In genomic region chr7:65509368-65510186, GRCh38 we compare ENCODE assay signal across 8 cellular contexts.
A peak's percentile ranks its signal among the peaks of the same experiment; 100 is the strongest.
DNase-seq lines count a peak whose midpoint lies in the region; ATAC-seq, FAIRE-seq and TF ChIP-seq lines count a peak whose summit lies in the region.

No MANE protein-coding gene starts in this region.

- H3K27me3 ChIP-seq in BLaER1 treated with 17β-estradiol and CSF1 and Interleukin-3, amounts not matched to agents 10 nM and 100 nM, result peaks cover 34 to 51% (median 44%) of the 10 kb centered on the region in 11 experiments
- H3K27me3 ChIP-seq in Loucy (ENCODE audit: insufficient read depth, low read length, poor library complexity, severe bottlenecking) (peaks cover 21% of the 10 kb centered on the region), breast epithelium (peaks cover 3% of the 10 kb centered on the region in 2 donors), muscle layer of colon (ENCODE audit: control insufficient read depth in 1 of 2, insufficient read depth in 2 of 2, low read length in 2 of 2) (peaks cover 16 to 27% of the 10 kb centered on the region in 2 donors)

- peak overlapping the region; percentile 66 to 99 (median 92) for H3K4me2 ChIP-seq in BLaER1 treated with 17β-estradiol and CSF1 and Interleukin-3, amounts not matched to agents 10 nM and 100 nM
- H3K4me2 ChIP-seq in Loucy (ENCODE audit: low read depth, low read length, poor library complexity, severe bottlenecking), result peak overlapping the region; percentile 67

- peak overlapping the region in 10 of 11 experiments; percentile 44 to 82 (median 58); a peak in 20 of 22 replicates for H3K9ac ChIP-seq in BLaER1 treated with 17β-estradiol and CSF1 and Interleukin-3, amounts not matched to agents 10 nM and 100 nM
- peak overlapping the region; percentile 27 for H3K9ac ChIP-seq in Loucy (ENCODE audit: low read depth, low read length, poor library complexity, severe bottlenecking)
- no peak overlapping the region for H3K9ac ChIP-seq in muscle layer of colon (ENCODE audit: low read length)

- 0 out of 22 replicates have a peak overlapping the region, but pooled peaks of 1 of the 11 experiments have one; percentile 3 for H3K27ac ChIP-seq in BLaER1 treated with 17β-estradiol and CSF1 and Interleukin-3, amounts not matched to agents 10 nM and 100 nM
- H3K27ac ChIP-seq in breast epithelium (peak overlapping the region in 1 of 2 donors; percentile 52), muscle layer of colon (ENCODE audit: low read depth, low read length) (no peak overlapping the region)

- peak overlapping the region; percentile 54 to 70 (median 62) for H3K4me3 ChIP-seq in BLaER1 treated with 17β-estradiol and CSF1 and Interleukin-3, amounts not matched to agents 10 nM and 100 nM
- H3K4me3 ChIP-seq in Loucy (ENCODE audit: low read length, poor library complexity, severe bottlenecking) (peak overlapping the region; percentile 67), breast epithelium (peak overlapping the region; percentile 25 to 68 (median 51)), muscle layer of colon (ENCODE audit: low read depth in 1 of 2, low read length in 2 of 2) (peak overlapping the region; percentile 27 to 41)

- no peaks in the 10 kb centered on the region for H3K9me2 ChIP-seq in Loucy (replicated peaks; ENCODE audit: low read depth, low read length)

- TF ChIP-seq POLR2A in breast epithelium (IDR thresholded peaks at IDR 0.05), result no peak
- no peak for TF ChIP-seq POLR2A in GM12892 (IDR thresholded peaks at IDR 0.05; ENCODE audit: low read depth, low read length)

- no peak for FAIRE-seq in GM12892 (lab: Jason Lieb, UNC)

- no peak for TF ChIP-seq CTCF in Loucy (conservative IDR thresholded peaks at IDR 0.05; ENCODE audit: low read length)
- no peak for TF ChIP-seq CTCF in breast epithelium (IDR thresholded peaks at IDR 0.05)

- DNase-seq in breast epithelium (ENCODE audit: low spot score in 2 of 2) (no peak), GM12892 (ENCODE audit: insufficient read length) (no peak), OCI-M1 (lab: John Stamatoyannopoulos, UW) (no peak), dedifferentiated amniotic fluid mesenchymal stem cell (ENCODE audit: extremely low spot score) (no peak)

- H3K79me2 ChIP-seq in Loucy (ENCODE audit: insufficient read depth, low read length), result no peaks in the 10 kb centered on the region

- H3F3A ChIP-seq in Loucy (ENCODE audit: low read depth), result no peaks in the 10 kb centered on the region

- H3K4me1 ChIP-seq in BLaER1 treated with 17β-estradiol and CSF1 and Interleukin-3, amounts not matched to agents 10 nM and 100 nM, result peaks cover 0 to 11% (median 8%) of the 10 kb centered on the region in 10 experiments; a peak in 12 of 20 replicates
- H3K4me1 ChIP-seq in Loucy (ENCODE audit: insufficient read depth, low read length, poor library complexity, severe bottlenecking) (no peaks in the 10 kb centered on the region), breast epithelium (no peaks in the 10 kb centered on the region), muscle layer of colon (ENCODE audit: insufficient read depth, low read length) (no peaks in the 10 kb centered on the region)

- H3K36me3 ChIP-seq in BLaER1 treated with 17β-estradiol and CSF1 and Interleukin-3, amounts not matched to agents 10 nM and 100 nM, result no peaks in the 10 kb centered on the region
- H3K36me3 ChIP-seq in Loucy (ENCODE audit: insufficient read depth, low read length) (no peaks in the 10 kb centered on the region), breast epithelium (no peaks in the 10 kb centered on the region), muscle layer of colon (ENCODE audit: insufficient read depth, low read length) (no peaks in the 10 kb centered on the region)

- H3K9me3 ChIP-seq in BLaER1 treated with 17β-estradiol and CSF1 and Interleukin-3, amounts not matched to agents 10 nM and 100 nM (replicated peaks in 1 of 11), result no peaks in the 10 kb centered on the region
- peaks cover 6% of the 10 kb centered on the region; the same call in 1 of the 2 replicates for H3K9me3 ChIP-seq in Loucy (ENCODE audit: insufficient read depth, low read depth, low read length)
- no peaks in the 10 kb centered on the region for H3K9me3 ChIP-seq in breast epithelium
- no peaks in the 10 kb centered on the region for H3K9me3 ChIP-seq in muscle layer of colon (ENCODE audit: low read length)

- intact Hi-C loops in breast epithelium (cut with DNase I; ENCODE audit: low total_unique reads), result no loop called here

- no peak overlapping the region; the same call in 1 of the 2 replicates for H2AFZ ChIP-seq in Loucy (ENCODE audit: low read length)

- H4K20me1 ChIP-seq in BLaER1 treated with 17β-estradiol and CSF1 and Interleukin-3, amounts not matched to agents 10 nM and 100 nM, result peaks cover 0 to 20% (median 11%) of the 10 kb centered on the region in 11 experiments; a peak in 15 of 22 replicates
- no peaks in the 10 kb centered on the region for H4K20me1 ChIP-seq in Loucy (ENCODE audit: insufficient read depth, low read length, poor library complexity, severe bottlenecking)

- no peak for ATAC-seq in GM19452 (IDR thresholded peaks at IDR 0.05; ENCODE audit: unreplicated experiment)
